In the genomic region with DNA sequence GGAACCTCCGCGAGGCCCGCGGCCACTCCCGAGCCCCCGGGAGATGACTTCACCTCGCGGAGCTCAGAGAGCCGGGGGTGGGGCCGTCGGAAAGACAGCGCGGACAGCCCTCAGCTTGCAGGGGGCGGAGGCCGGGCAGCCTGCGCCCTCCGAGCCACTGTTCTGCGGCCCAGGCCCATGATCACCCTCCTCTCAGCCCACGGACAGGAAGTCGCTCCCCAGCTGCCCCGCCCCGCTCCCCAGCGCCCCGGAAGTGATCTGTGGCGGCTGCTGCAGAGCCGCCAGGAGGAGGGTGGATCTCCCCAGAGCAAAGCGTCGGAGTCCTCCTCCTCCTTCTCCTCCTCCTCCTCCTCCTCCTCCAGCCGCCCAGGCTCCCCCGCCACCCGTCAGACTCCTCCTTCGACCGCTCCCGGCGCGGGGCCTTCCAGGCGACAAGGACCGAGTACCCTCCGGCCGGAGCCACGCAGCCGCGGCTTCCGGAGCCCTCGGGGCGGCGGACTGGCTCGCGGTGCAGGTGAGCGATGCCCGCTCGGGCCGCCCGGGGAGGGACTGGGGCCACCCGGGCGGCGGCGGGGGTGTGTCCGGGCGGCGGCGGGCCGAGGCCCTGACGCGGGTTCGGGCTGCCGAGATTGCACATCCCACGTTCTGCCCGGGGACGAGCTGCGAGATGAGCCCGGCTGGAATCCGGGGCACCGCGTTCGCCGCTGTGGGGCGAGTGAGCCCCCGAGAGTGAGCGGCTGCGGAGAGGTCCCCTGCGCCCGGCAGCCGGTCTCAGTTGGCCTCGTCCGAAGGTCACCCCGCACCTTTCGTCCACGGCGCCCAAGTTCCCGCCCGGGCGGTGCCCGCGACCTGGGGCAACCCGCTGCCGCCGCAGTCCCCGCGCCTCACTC, we compare ENCODE assay signal across 8 cellular contexts. TPM values are rescaled to one million over a fixed set of nuclear protein-coding genes. Genes with fewer than 3 reads are reported as not detected.
DNase-seq lines count a peak whose midpoint lies in the region; ATAC-seq and TF ChIP-seq lines count a peak whose summit lies in the region.

A gene with protein sequence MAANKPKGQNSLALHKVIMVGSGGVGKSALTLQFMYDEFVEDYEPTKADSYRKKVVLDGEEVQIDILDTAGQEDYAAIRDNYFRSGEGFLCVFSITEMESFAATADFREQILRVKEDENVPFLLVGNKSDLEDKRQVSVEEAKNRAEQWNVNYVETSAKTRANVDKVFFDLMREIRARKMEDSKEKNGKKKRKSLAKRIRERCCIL (plus strand): TSS at position 261 of the 890 bp plus-strand sequence. CDS start 63,096 bp downstream, outside the sequence.

- no peak for TF ChIP-seq CTCF in GM13976 (IDR thresholded peaks at IDR 0.05; ENCODE audit: borderline replicate concordance, control extremely low read depth, extremely low read depth, insufficient read depth, missing control alignments)
- peak in 1 of 9 donors; percentile 8 for TF ChIP-seq CTCF in heart right ventricle (IDR thresholded peaks at IDR 0.05)
- no peak for TF ChIP-seq CTCF in type B pancreatic cell (conservative IDR thresholded peaks at IDR 0.05)

- H3K36me3 Mint-ChIP-seq in type B pancreatic cell = peaks cover 7% of the 10 kb centered on the region

- peak within 1 kb of the TSS; percentile 93 for H3K27ac Mint-ChIP-seq in type B pancreatic cell

- intact Hi-C loops in T-helper 1 cell treated with Interleukin-12 subunit alpha and Interleukin-12 subunit beta and Interleukin-4 antibody, amounts not matched to agents 30 ng/mL and 1 ng/mL, for 36 hours (cut with micrococcal nuclease) = loop anchor here (1.0 to 10.0 kb wide), 10 partner anchors 10 to 719 kb away; a partner anchor contains a TSS
- intact Hi-C loops in heart right ventricle (cut with DNase I) (loop anchor here in 5 of 10 donors (2.0 to 10.0 kb wide), 6 partner anchors 36 to 109 kb away; no protein-coding TSS in a partner anchor), posterior cingulate gyrus (cut with DNase I) (loop anchor here (5.0 kb wide), 1 partner anchor 36 kb away; no protein-coding TSS in a partner anchor)

- no peaks in the 10 kb centered on the region for H3K9me3 Mint-ChIP-seq in type B pancreatic cell

- 0% methylated on average over 91 to 100 of the region's 100 CpGs for WGBS in heart right ventricle, 2 donors

- no peaks in the 10 kb centered on the region for H3K9me3 ChIP-seq in heart right ventricle

- in situ Hi-C loops in GM13976 (cut with MboI; ENCODE audit: low sequenced_read_pairs, unreplicated experiment) = no loop called here

- DNase-seq in GM13976 (ENCODE audit: low spot score) = peak; percentile 96
- DNase-seq in NCI-H146 treated with DMSO at 0.1 percent for 48 hours (lab: John Stamatoyannopoulos, UW; ENCODE audit: unreplicated experiment) = peak; percentile 81
- DNase-seq in amniotic epithelial cell (ENCODE audit: low read depth) = peak; percentile 93
- DNase-seq in heart right ventricle = peak; percentile 92 to 94
- peak; percentile 91 to 99 (median 94) for DNase-seq in posterior cingulate gyrus
- DNase-seq in type B pancreatic cell (ENCODE audit: extremely low spot score, unreplicated experiment) = peak; percentile 91

- no peaks in the 10 kb centered on the region for H3K27me3 Mint-ChIP-seq in type B pancreatic cell

- peak within 1 kb of the TSS; percentile 49 to 97 (median 94) for H3K27ac ChIP-seq in heart right ventricle

- peak within 1 kb of the TSS; percentile 97 for H3K4me3 Mint-ChIP-seq in type B pancreatic cell

- no peaks in the 10 kb centered on the region for H3K27me3 ChIP-seq in heart right ventricle

- H3K36me3 ChIP-seq in heart right ventricle = no peaks in the 10 kb centered on the region

- peaks cover 50% of the 10 kb centered on the region for H3K4me1 Mint-ChIP-seq in type B pancreatic cell (ENCODE audit: unreplicated experiment)

- ATAC-seq in HG02840 (IDR thresholded peaks at IDR 0.05; ENCODE audit: low FRiP score, unreplicated experiment) (peak; percentile 92), heart right ventricle (peak; percentile 98 to 99 (median 99))

- H3K4me1 ChIP-seq in heart right ventricle = peaks cover 0 to 70% (median 50%) of the 10 kb centered on the region in 9 donors

- peak within 1 kb of the TSS; percentile 63 to 92 (median 88) for H3K4me3 ChIP-seq in heart right ventricle

RNA-seq across cellular contexts. Expression of the gene that starts here (rescaled TPM):
- total RNA-seq in T-helper 1 cell treated with Interleukin-12 subunit alpha and Interleukin-12 subunit beta and Interleukin-4 antibody, amounts not matched to agents 30 ng/mL and 1 ng/mL, for 36 hours = 36.4 TPM in 2 replicates
- total RNA-seq in heart right ventricle (10 to 100 TPM; 15.2 to 32.7 (median 22.4) TPM), type B pancreatic cell (ENCODE audit: low replicate concordance) (42.6 and 44.1 TPM in 2 replicates)
- polyA plus RNA-seq in heart right ventricle = 10 to 100 TPM; 18.8 to 21.6 TPM

Comparison
In these comparisons a context has a peak if more than half of its experiments do, and no peak if none do; other contexts are left out.
1. Peak in every context shown above with its lines: DNase-seq, ATAC-seq, H3K4me3 ChIP-seq and H3K27ac ChIP-seq.